ENCODE assay signal across 19 cellular contexts in genomic region chr2:54529935-54530334, GRCh38.
DNase-seq lines count a peak whose midpoint lies in the region; ATAC-seq, FAIRE-seq and TF ChIP-seq lines count a peak whose summit lies in the region.
"Had no signal": no experiment of that assay in that cellular context is flagged by ENCODE, and none has a peak within 500 bp of the region (broad histone marks: within the 10 kb centered on the region; RNA-seq: fewer than 3 reads in every experiment).

No MANE protein-coding gene starts in this region.

- H3K27me3 ChIP-seq in hepatocyte, result no peaks in the 10 kb centered on the region
- H3K27me3 ChIP-seq: ovary, suprapubic skin had no signal

- ATAC-seq in GM19468 (IDR thresholded peaks at IDR 0.05; ENCODE audit: extremely low read depth, unreplicated experiment) (peak; percentile 42), HG03280 (IDR thresholded peaks at IDR 0.05; ENCODE audit: unreplicated experiment) (peak; percentile 53)
- ATAC-seq: naive thymus-derived CD4-positive, alpha-beta T cell had no signal

- no peak overlapping the region for H3K4me2 ChIP-seq in hepatocyte

- H3K79me2 ChIP-seq in hepatocyte, result peaks cover 81% of the 10 kb centered on the region

- peak overlapping the region; percentile 67 for H3K27ac ChIP-seq in hepatocyte
- H3K27ac ChIP-seq: ovary, suprapubic skin had no signal

- TF ChIP-seq CTCF in hepatocyte (IDR thresholded peaks at IDR 0.05; ENCODE audit: poor library complexity), result no peak

- DNase-seq in GM18507 (ENCODE audit: extremely low spot score, insufficient read length, low read depth) (no peak), hepatocyte (ENCODE audit: low spot score) (no peak), inferior parietal cortex (ENCODE audit: extremely low spot score) (no peak), urothelium cell line (ENCODE audit: low spot score) (no peak), NOMO-1 treated with DMSO at 0.1 percent for 48 hours (lab: John Stamatoyannopoulos, UW; ENCODE audit: unreplicated experiment) (no peak)
- DNase-seq: activated CD4-positive, alpha-beta T cell treated with anti-CD3 and anti-CD28 coated beads for 48 hours; activated T-cell treated with anti-CD3 and anti-CD28 coated beads, Interleukin-2, amount 50 U/mL, for 1 hour; H9; islet precursor cell; mammary epithelial cell; MV-4-11; naive thymus-derived CD4-positive, alpha-beta T cell; NCI-H2029 treated with DMSO at 0.1 percent for 48 hours; ovary had no signal

- H3K4me1 ChIP-seq in hepatocyte (ENCODE audit: insufficient read depth), result peaks cover 24% of the 10 kb centered on the region

- H3K9me2 ChIP-seq in hepatocyte (replicated peaks; ENCODE audit: insufficient read depth), result no peaks in the 10 kb centered on the region

- H3K36me3 ChIP-seq in hepatocyte (replicated peaks; ENCODE audit: insufficient read depth, low read depth), result no peaks in the 10 kb centered on the region
- H3K36me3 ChIP-seq: ovary had no signal

- H4K20me1 ChIP-seq in hepatocyte (ENCODE audit: insufficient read depth, poor library complexity, severe bottlenecking), result no peaks in the 10 kb centered on the region

- no peak overlapping the region for H3K4me3 ChIP-seq in hepatocyte
- H3K4me3 ChIP-seq: ovary, suprapubic skin had no signal

- H2AFZ ChIP-seq in hepatocyte, result no peak overlapping the region

- no peaks in the 10 kb centered on the region for H3K9me3 ChIP-seq in hepatocyte (ENCODE audit: low read depth)
- H3K9me3 ChIP-seq: ovary, suprapubic skin had no signal

- WGBS in hepatocyte (ENCODE audit: low lambda C conversion rate, missing lambda C conversion rate), result 87% methylated on average over 2 of the region's 2 CpGs

- FAIRE-seq in GM18507 (lab: Jason Lieb, UNC) (peak; percentile 33), urothelium cell line (lab: Jason Lieb, UNC) (no peak)
- FAIRE-seq: colon, D721Med had no signal
